ENCODE assay signal across 17 cellular contexts in genomic region chr7:1056785-1057410, GRCh38. TPM values are rescaled to one million over a fixed set of nuclear protein-coding genes. Genes with fewer than 3 reads are reported as not detected.
DNase-seq lines count a peak whose midpoint lies in the region; ATAC-seq and TF ChIP-seq lines count a peak whose summit lies in the region.
"Had no signal": no experiment of that assay in that cellular context is flagged by ENCODE, and none has a peak within 500 bp of the region (broad histone marks: within the 10 kb centered on the region; RNA-seq: fewer than 3 reads in every experiment).

No MANE protein-coding gene starts in this region.

- no peak overlapping the region for H4K8ac ChIP-seq in mesenchymal stem cell (ENCODE audit: low read length)

- ATAC-seq in naive thymus-derived CD4-positive, alpha-beta T cell = no peak
- ATAC-seq in upper lobe of left lung (ENCODE audit: low FRiP score in 2 of 2) = no peak
- ATAC-seq: GM23338, HCT116 had no signal

- peaks cover 8 to 9% of the 10 kb centered on the region in 2 donors for H3K4me1 ChIP-seq in breast epithelium
- H3K4me1 ChIP-seq in mammary epithelial cell (ENCODE audit: insufficient read depth, low read length) = peaks cover 6% of the 10 kb centered on the region
- peaks cover 50% of the 10 kb centered on the region for H3K4me1 ChIP-seq in Loucy (ENCODE audit: insufficient read depth, low read length, poor library complexity, severe bottlenecking)
- H3K4me1 ChIP-seq in naive thymus-derived CD4-positive, alpha-beta T cell (ENCODE audit: control insufficient read depth in 2 of 2, insufficient read depth in 2 of 2, low read length in 2 of 2) = peaks cover 0 to 25% of the 10 kb centered on the region in 2 donors
- peaks cover 61 to 82% (median 64%) of the 10 kb centered on the region in 4 donors for H3K4me1 ChIP-seq in upper lobe of left lung
- peaks cover 60% of the 10 kb centered on the region for H3K4me1 ChIP-seq in mesenchymal stem cell (ENCODE audit: control insufficient read depth, insufficient read depth, low read depth, low read length)

- no peaks in the 10 kb centered on the region for H3K9me2 ChIP-seq in Loucy (replicated peaks; ENCODE audit: low read depth, low read length)

- no peak overlapping the region for H2BK12ac ChIP-seq in mesenchymal stem cell (ENCODE audit: low read length in 2 of 2)

- H3K27me3 ChIP-seq in breast epithelium (no peaks in the 10 kb centered on the region), mammary epithelial cell (ENCODE audit: insufficient read depth, low read length) (no peaks in the 10 kb centered on the region), Loucy (ENCODE audit: insufficient read depth, low read length, poor library complexity, severe bottlenecking) (no peaks in the 10 kb centered on the region), upper lobe of left lung (no peaks in the 10 kb centered on the region), mesenchymal stem cell (ENCODE audit: control insufficient read depth in 1 of 2, insufficient read depth in 1 of 2, low read length in 2 of 2) (no peaks in the 10 kb centered on the region)
- no peaks in the 10 kb centered on the region for H3K27me3 ChIP-seq in naive thymus-derived CD4-positive, alpha-beta T cell (ENCODE audit: control insufficient read depth in 2 of 2, insufficient read depth in 2 of 2, low read length in 2 of 2)
- H3K27me3 ChIP-seq: BE2C had no signal

- dilution Hi-C loops in mammary epithelial cell (cut with HindIII; ENCODE audit: low sequenced_read_pairs) = no loop called here

- H3K4me3 ChIP-seq in breast epithelium (peak overlapping the region; percentile 37 to 55 (median 37)), mammary epithelial cell (replicated peaks in 1 of 3; ENCODE audit: insufficient read depth in 1 of 3, low read depth in 2 of 3, low read length in 3 of 3) (no peak overlapping the region), Loucy (ENCODE audit: low read length, poor library complexity, severe bottlenecking) (peak overlapping the region; percentile 87), upper lobe of left lung (peak overlapping the region in 3 of 4 donors; percentile 41 to 56 (median 54)), mesenchymal stem cell (ENCODE audit: insufficient read depth in 1 of 2, low read depth in 1 of 2, low read length in 2 of 2) (no peak overlapping the region)
- no peak overlapping the region for H3K4me3 ChIP-seq in naive thymus-derived CD4-positive, alpha-beta T cell (ENCODE audit: low read length)
- H3K4me3 ChIP-seq: GM23338 had no signal

- H3K9me3 Mint-ChIP-seq in naive thymus-derived CD4-positive, alpha-beta T cell = peaks cover 0 to 1% (median 0%) of the 10 kb centered on the region in 11 donors
- H3K9me3 Mint-ChIP-seq: CD4-positive, alpha-beta memory T cell; GM23338 had no signal

- peaks cover 14 to 59% (median 32%) of the 10 kb centered on the region in 7 donors for H3K4me1 Mint-ChIP-seq in naive thymus-derived CD4-positive, alpha-beta T cell

- no peak overlapping the region for H3K23ac ChIP-seq in mesenchymal stem cell (ENCODE audit: low read length in 2 of 2)

- H2AFZ ChIP-seq in mammary epithelial cell (ENCODE audit: low read depth, low read length) (no peak overlapping the region), Loucy (ENCODE audit: low read length) (no peak overlapping the region), mesenchymal stem cell (ENCODE audit: low read depth, low read length) (no peak overlapping the region)
- H2AFZ ChIP-seq: GM23338 had no signal

- TF ChIP-seq CTCF in breast epithelium (IDR thresholded peaks at IDR 0.05) = no peak
- no peak for TF ChIP-seq CTCF in mammary epithelial cell (conservative IDR thresholded peaks at IDR 0.05 in 1 of 2, IDR thresholded peaks at IDR 0.05 in 1 of 2; ENCODE audit: extremely low read depth in 1 of 2, insufficient read depth in 1 of 2, low read depth in 1 of 2, low read length in 2 of 2)
- TF ChIP-seq CTCF in Loucy (conservative IDR thresholded peaks at IDR 0.05; ENCODE audit: low read length) = no peak
- no peak for TF ChIP-seq CTCF in upper lobe of left lung (IDR thresholded peaks at IDR 0.05)

- H3K9me3 ChIP-seq in breast epithelium = no peaks in the 10 kb centered on the region
- H3K9me3 ChIP-seq in mammary epithelial cell (replicated peaks; ENCODE audit: insufficient read depth, low read length) = no peaks in the 10 kb centered on the region
- no peaks in the 10 kb centered on the region for H3K9me3 ChIP-seq in Loucy (ENCODE audit: insufficient read depth, low read depth, low read length)
- H3K9me3 ChIP-seq in naive thymus-derived CD4-positive, alpha-beta T cell (ENCODE audit: control insufficient read depth in 2 of 3, low read length in 3 of 3) = no peaks in the 10 kb centered on the region
- no peaks in the 10 kb centered on the region for H3K9me3 ChIP-seq in upper lobe of left lung
- H3K9me3 ChIP-seq in mesenchymal stem cell (ENCODE audit: control insufficient read depth, low read length) = no peaks in the 10 kb centered on the region
- H3K9me3 ChIP-seq: BE2C had no signal

- H2AK5ac ChIP-seq in mesenchymal stem cell (ENCODE audit: low read length, severe bottlenecking) = no peak overlapping the region

- H3K79me2 ChIP-seq in mammary epithelial cell (ENCODE audit: insufficient read depth, low read length) (no peaks in the 10 kb centered on the region), Loucy (ENCODE audit: insufficient read depth, low read length) (peaks cover 40% of the 10 kb centered on the region)

- DNase-seq in breast epithelium (ENCODE audit: low spot score in 2 of 2) = no peak
- DNase-seq in mammary epithelial cell = no peak
- DNase-seq in naive thymus-derived CD4-positive, alpha-beta T cell = no peak
- DNase-seq in upper lobe of left lung = peak in 1 of 2 donors; percentile 58
- DNase-seq in NCI-H446 (lab: John Stamatoyannopoulos, UW) = no peak
- DNase-seq in mesenchymal stem cell = no peak
- DNase-seq: CD4-positive, alpha-beta memory T cell; NCI-H1105 treated with DMSO at 0.1 percent for 48 hours; NCI-H1694; NCI-H2081 treated with DMSO at 0.1 percent for 48 hours; NCI-H510A; NCI-H774; SHP77 treated with DMSO at 0.1 percent for 48 hours had no signal

- H3K27ac ChIP-seq in breast epithelium = peak overlapping the region in 1 of 2 donors; percentile 90
- no peak overlapping the region for H3K27ac ChIP-seq in mammary epithelial cell (ENCODE audit: insufficient read depth, low read depth, low read length)
- H3K27ac ChIP-seq in naive thymus-derived CD4-positive, alpha-beta T cell (ENCODE audit: low read depth, low read length) = no peak overlapping the region
- H3K27ac ChIP-seq in upper lobe of left lung = peak overlapping the region in 3 of 4 donors; percentile 85 to 94 (median 90)
- no peak overlapping the region for H3K27ac ChIP-seq in mesenchymal stem cell (ENCODE audit: low read length, poor library complexity, severe bottlenecking)

- no peak overlapping the region for H3K9ac ChIP-seq in mammary epithelial cell (ENCODE audit: insufficient read depth, low read length)
- peak overlapping the region; percentile 98 for H3K9ac ChIP-seq in Loucy (ENCODE audit: low read depth, low read length, poor library complexity, severe bottlenecking)
- H3K9ac ChIP-seq in mesenchymal stem cell (ENCODE audit: low read length) = no peak overlapping the region

- in situ Hi-C loops in mammary epithelial cell (cut with MboI; ENCODE audit: low sequenced_read_pairs in 2 of 2) = no loop called here

- WGBS in mammary epithelial cell (ENCODE audit: low coverage, missing lambda C conversion rate) = 100% methylated on average over 11 of the region's 27 CpGs
- 86 to 89% methylated on average over 21 to 27 of the region's 27 CpGs for WGBS in upper lobe of left lung, 2 donors
- 95% methylated on average over 27 of the region's 27 CpGs for WGBS in mesenchymal stem cell

- no peak overlapping the region for H3K4me2 ChIP-seq in mammary epithelial cell (ENCODE audit: insufficient read depth, low read depth, low read length)
- peak overlapping the region; percentile 95 for H3K4me2 ChIP-seq in Loucy (ENCODE audit: low read depth, low read length, poor library complexity, severe bottlenecking)
- H3K4me2 ChIP-seq in mesenchymal stem cell (ENCODE audit: low read length, poor library complexity, severe bottlenecking) = no peak overlapping the region
- H3K4me2 ChIP-seq: GM23338 had no signal

- H3K79me1 ChIP-seq in mesenchymal stem cell (replicated peaks; ENCODE audit: low read length, poor library complexity, severe bottlenecking) = peaks cover 30% of the 10 kb centered on the region

- intact Hi-C loops in breast epithelium (cut with DNase I; ENCODE audit: low total_unique reads) (no loop called here), mammary epithelial cell (cut with micrococcal nuclease) (no loop called here)
- intact Hi-C loops in naive thymus-derived CD4-positive, alpha-beta T cell (cut with micrococcal nuclease) = no loop called here

- peak overlapping the region in 1 of 9 donors; percentile 72 for H3K27ac Mint-ChIP-seq in naive thymus-derived CD4-positive, alpha-beta T cell
- H3K27ac Mint-ChIP-seq: CD4-positive, alpha-beta memory T cell; GM23338 had no signal

- no peak for TF ChIP-seq EP300 in upper lobe of left lung (IDR thresholded peaks at IDR 0.05)

- no peak overlapping the region for H3K18ac ChIP-seq in mesenchymal stem cell (ENCODE audit: low read depth in 1 of 2, low read length in 2 of 2)

- H3F3A ChIP-seq in Loucy (ENCODE audit: low read depth) = peaks cover 6% of the 10 kb centered on the region

- no peak for TF ChIP-seq POLR2A in breast epithelium (IDR thresholded peaks at IDR 0.05)
- TF ChIP-seq POLR2A in upper lobe of left lung (IDR thresholded peaks at IDR 0.05) = no peak

- H2BK15ac ChIP-seq in mesenchymal stem cell (ENCODE audit: low read depth, poor library complexity, severe bottlenecking) = no peak overlapping the region

- peaks cover 0 to under 1% (median 0%) of the 10 kb centered on the region in 5 donors for H3K27me3 Mint-ChIP-seq in naive thymus-derived CD4-positive, alpha-beta T cell
- H3K27me3 Mint-ChIP-seq: CD4-positive, alpha-beta memory T cell had no signal

- H2BK5ac ChIP-seq in mesenchymal stem cell (ENCODE audit: low read depth, low read length, poor library complexity, severe bottlenecking) = no peak overlapping the region

- no peak overlapping the region for H3K14ac ChIP-seq in mesenchymal stem cell (ENCODE audit: low read length in 2 of 2)

- peak overlapping the region in 7 of 10 donors; percentile 14 to 99 (median 96) for H3K4me3 Mint-ChIP-seq in naive thymus-derived CD4-positive, alpha-beta T cell
- H3K4me3 Mint-ChIP-seq: GM23338 had no signal

- H3K36me3 Mint-ChIP-seq in naive thymus-derived CD4-positive, alpha-beta T cell = peaks cover 0 to 9% (median 0%) of the 10 kb centered on the region in 5 donors

- H4K20me1 ChIP-seq in mammary epithelial cell (ENCODE audit: insufficient read depth, low read length) = no peaks in the 10 kb centered on the region
- peaks cover 12% of the 10 kb centered on the region for H4K20me1 ChIP-seq in Loucy (ENCODE audit: insufficient read depth, low read length, poor library complexity, severe bottlenecking)

- H2BK120ac ChIP-seq in mesenchymal stem cell (ENCODE audit: low read depth, low read length) = no peak overlapping the region

- H3K36me3 ChIP-seq in breast epithelium = no peaks in the 10 kb centered on the region
- H3K36me3 ChIP-seq in mammary epithelial cell (ENCODE audit: insufficient read depth, low read length) = peaks cover 3% of the 10 kb centered on the region
- H3K36me3 ChIP-seq in Loucy (ENCODE audit: insufficient read depth, low read length) = no peaks in the 10 kb centered on the region
- H3K36me3 ChIP-seq in naive thymus-derived CD4-positive, alpha-beta T cell (ENCODE audit: control insufficient read depth in 2 of 3, insufficient read depth in 3 of 3, low read length in 3 of 3) = peaks cover 0 to 11% (median 0%) of the 10 kb centered on the region in 3 experiments
- peaks cover 0 to 17% (median 6%) of the 10 kb centered on the region in 4 donors for H3K36me3 ChIP-seq in upper lobe of left lung
- peaks cover 0 to 37% of the 10 kb centered on the region in 2 experiments for H3K36me3 ChIP-seq in mesenchymal stem cell (ENCODE audit: control insufficient read depth in 1 of 2, insufficient read depth in 2 of 2, low read depth in 1 of 2, low read length in 2 of 2)

- no TSS peak for BruUV-seq in mammary epithelial cell (replicated peaks; lab: Mats Ljungman, UMichigan)

- CTCF ChIA-PET in mammary epithelial cell (lab: Charles Lee; ENCODE audit: low non-redundant PET) = no interaction called here
- CTCF ChIA-PET in naive thymus-derived CD4-positive, alpha-beta T cell (lab: Charles Lee) = interaction anchor here (0.6 to 1.3 kb wide), 2 partner anchors 64 to 74 kb away, joined by 4 to 6 read pairs; no protein-coding TSS in a partner anchor

- no peak overlapping the region for H3K4ac ChIP-seq in mesenchymal stem cell (ENCODE audit: low read depth in 1 of 2, low read length in 2 of 2)

- POLR2A ChIA-PET in naive thymus-derived CD4-positive, alpha-beta T cell (lab: Charles Lee) = interaction anchor here (1.6 to 4.1 kb wide), 3 partner anchors 9 to 82 kb away, joined by 5 to 52 read pairs (median 10); partner anchors contain the start of genes COX19 and GPR146

- H4K91ac ChIP-seq in mesenchymal stem cell (ENCODE audit: low read length) = no peak overlapping the region

RNA-seq across cellular contexts. Expression of gene GPR146, which starts 12.6 kb away (rescaled TPM):
- 10 to 100 TPM; 24.1 to 56.8 (median 43.6) TPM for total RNA-seq in breast epithelium
- under 1 TPM; 0.17 to 0.61 TPM for total RNA-seq in mammary epithelial cell
- 1.4 TPM for polyA plus RNA-seq in mammary epithelial cell
- polyA minus RNA-seq in mammary epithelial cell = not detected
- total RNA-seq in naive thymus-derived CD4-positive, alpha-beta T cell = 10 to 100 TPM; 10.1 to 26.5 (median 15.9) TPM
- 10 to 100 TPM; 13.5 to 16.9 TPM for polyA plus RNA-seq in naive thymus-derived CD4-positive, alpha-beta T cell
- total RNA-seq in upper lobe of left lung = 10 to 100 TPM; 11.2 to 32.8 (median 28.9) TPM
- 0.36 TPM for polyA plus RNA-seq in mesenchymal stem cell (2013, experiment 1 of 2)
- polyA plus RNA-seq in mesenchymal stem cell (2013, experiment 2 of 2) = 0.40 TPM

RNA-seq across cellular contexts. Expression of gene GPER1, which starts 31.0 kb away (rescaled TPM):
- total RNA-seq in breast epithelium (1 to 10 TPM; 2.6 to 3.3 (median 3.2) TPM), mammary epithelial cell (under 1 TPM; 0.33 to 0.45 TPM), upper lobe of left lung (10 to 100 TPM in 2 of 6 donors, 1 to 10 TPM in 4; 6.5 to 24.7 (median 8.5) TPM)
- 1.1 TPM for polyA plus RNA-seq in mammary epithelial cell
- polyA minus RNA-seq in mammary epithelial cell = 1.3 TPM
- total RNA-seq in naive thymus-derived CD4-positive, alpha-beta T cell = 1 to 10 TPM in 1 of 5 experiments, under 1 TPM in 1, not detected in 3; 0.13 to 1.3 TPM
- polyA plus RNA-seq in naive thymus-derived CD4-positive, alpha-beta T cell = under 1 TPM; 0.21 to 0.47 TPM
- 3.9 TPM for polyA plus RNA-seq in mesenchymal stem cell (2013, experiment 1 of 2)
- polyA plus RNA-seq in mesenchymal stem cell (2013, experiment 2 of 2) = 4.0 TPM
- total RNA-seq: CD4-positive, alpha-beta memory T cell; GM23338 had no signal
- polyA plus RNA-seq: CD4-positive, alpha-beta memory T cell had no signal

Comparison
In these comparisons a context has a peak if more than half of its experiments do, and no peak if none do; other contexts are left out.
1. H3K4me3 ChIP-seq: peak in breast epithelium (3 of 3), Loucy (single experiment) and upper lobe of left lung (3 of 4); none in mammary epithelial cell (0 of 3), naive thymus-derived CD4-positive, alpha-beta T cell (single experiment) and mesenchymal stem cell (0 of 2).
2. RNA of gene GPR146, which starts 12.6 kb away (total RNA-seq): 24.1 to 56.8 TPM in breast epithelium, 11.2 to 32.8 TPM in upper lobe of left lung and 10.1 to 26.5 TPM in naive thymus-derived CD4-positive, alpha-beta T cell; 0.17 to 0.61 TPM in mammary epithelial cell; every median in the first group is over 4 times any median in the second.
3. H3K27ac ChIP-seq: peak in upper lobe of left lung (3 of 4); none in mammary epithelial cell (single experiment), naive thymus-derived CD4-positive, alpha-beta T cell (single experiment) and mesenchymal stem cell (single experiment).